In genomic region chr10:8800426-8800825, GRCh38 we compare ENCODE assay signal across 17 cellular contexts.
"Had no signal": no experiment of that assay in that cellular context is flagged by ENCODE, and none has a peak within 500 bp of the region (broad histone marks: within the 10 kb centered on the region; RNA-seq: fewer than 3 reads in every experiment).

No MANE protein-coding gene starts in this region.

- ATAC-seq: natural killer cell had no signal

- H3K27me3 Mint-ChIP-seq: dendritic cell treated with granulocyte-macrophage colony-stimulating factor and Interleukin-4, amounts not matched to agents 40 ng/mL and 50 ng/mL, for 4 days had no signal

- H3K36me3 ChIP-seq: left ventricle myocardium inferior, neutrophil, sigmoid colon, SJSA1, thyroid gland had no signal

- H3K27me3 ChIP-seq: neutrophil, sigmoid colon, SJSA1, thyroid gland had no signal

- H3K4me1 ChIP-seq: left ventricle myocardium inferior, parathyroid adenoma, sigmoid colon, SJSA1 had no signal

- DNase-seq: activated CD4-positive, alpha-beta T cell treated with anti-CD3 and anti-CD28 coated beads for 1 hour; effector memory CD4-positive, alpha-beta T cell; foreskin fibroblast; hypothalamus; kidney; left ventricle myocardium inferior; natural killer cell; sigmoid colon; stimulated activated CD4-positive, alpha-beta T cell treated with anti-CD3 and anti-CD28 coated beads, Interleukin-12 subunit alpha, Interleukin-12 subunit beta, amount 100 ng/mL, for 4 hours; T-helper 9 cell; thyroid gland had no signal

- H3K79me2 ChIP-seq: parathyroid adenoma had no signal

- FAIRE-seq: astrocyte, bronchial epithelial cell, kidney had no signal

- H3K4me3 Mint-ChIP-seq: dendritic cell treated with granulocyte-macrophage colony-stimulating factor and Interleukin-4, amounts not matched to agents 40 ng/mL and 50 ng/mL, for 4 days; natural killer cell had no signal

- H3K36me3 Mint-ChIP-seq: natural killer cell had no signal

- H3K9ac ChIP-seq: parathyroid adenoma had no signal

- H3K9me3 ChIP-seq: left ventricle myocardium inferior, neutrophil, sigmoid colon, SJSA1, thyroid gland had no signal

- H3K4me3 ChIP-seq: left ventricle myocardium inferior, sigmoid colon, SJSA1, thyroid gland had no signal

- H3K27ac Mint-ChIP-seq: dendritic cell treated with granulocyte-macrophage colony-stimulating factor and Interleukin-4, amounts not matched to agents 40 ng/mL and 50 ng/mL, for 4 days; natural killer cell had no signal

- H3K27ac ChIP-seq: left ventricle myocardium inferior, neutrophil, parathyroid adenoma, sigmoid colon, SJSA1, thyroid gland had no signal

- H2AFZ ChIP-seq: parathyroid adenoma had no signal

- H3K4me1 Mint-ChIP-seq: natural killer cell had no signal
